In the genomic region with DNA sequence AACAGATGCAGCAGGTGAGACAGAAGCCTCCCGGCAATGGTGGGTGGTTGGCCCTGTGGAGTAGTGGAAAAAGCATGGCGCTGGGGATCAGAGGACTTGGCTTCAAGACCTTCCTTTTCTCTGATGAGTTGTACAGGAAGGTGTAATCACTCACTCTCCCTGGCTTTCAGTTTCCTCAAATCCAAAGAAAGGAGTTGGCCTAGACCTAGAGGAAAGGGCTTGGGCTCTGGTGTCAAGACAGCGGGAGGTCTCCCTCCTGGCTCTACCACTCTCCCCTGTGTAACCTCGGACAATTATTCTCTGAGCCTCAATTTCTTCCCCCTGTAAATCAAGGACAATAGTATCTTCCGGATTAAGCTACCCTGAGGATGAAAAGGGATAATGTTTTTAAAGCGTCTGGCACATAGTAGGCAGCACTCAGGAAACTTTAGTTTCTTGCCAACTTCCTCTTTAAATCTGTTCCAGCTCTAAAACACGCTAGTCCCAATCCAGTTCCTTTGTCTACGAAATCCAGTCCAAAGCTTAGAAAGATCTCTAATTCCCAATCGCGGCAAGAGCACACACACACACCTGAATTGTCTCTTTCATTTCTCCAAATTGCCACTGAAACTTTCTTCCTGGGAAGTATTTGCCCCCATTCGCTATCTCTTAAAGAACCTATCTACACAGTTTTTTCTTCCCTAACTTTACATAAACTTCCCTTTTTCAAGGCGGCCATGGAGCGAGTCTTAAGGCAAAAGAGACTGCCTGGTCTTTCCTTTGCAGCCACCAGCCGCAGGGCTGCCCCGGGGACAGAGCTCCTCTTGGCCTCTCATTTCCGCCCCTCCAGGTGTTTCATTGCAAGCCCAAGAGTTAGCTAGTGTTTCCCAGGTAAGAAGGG, we compare ENCODE assay signal across 1 cellular context.
TF ChIP-seq lines count a peak whose summit lies in the region.

No MANE protein-coding gene starts in this region.

TF ChIP-seq in GM23338, 12 proteins besides CTCF, POLR2A, EP300 and RAD21 (continued from another document):
- TF ChIP-seq, protein P1, sequence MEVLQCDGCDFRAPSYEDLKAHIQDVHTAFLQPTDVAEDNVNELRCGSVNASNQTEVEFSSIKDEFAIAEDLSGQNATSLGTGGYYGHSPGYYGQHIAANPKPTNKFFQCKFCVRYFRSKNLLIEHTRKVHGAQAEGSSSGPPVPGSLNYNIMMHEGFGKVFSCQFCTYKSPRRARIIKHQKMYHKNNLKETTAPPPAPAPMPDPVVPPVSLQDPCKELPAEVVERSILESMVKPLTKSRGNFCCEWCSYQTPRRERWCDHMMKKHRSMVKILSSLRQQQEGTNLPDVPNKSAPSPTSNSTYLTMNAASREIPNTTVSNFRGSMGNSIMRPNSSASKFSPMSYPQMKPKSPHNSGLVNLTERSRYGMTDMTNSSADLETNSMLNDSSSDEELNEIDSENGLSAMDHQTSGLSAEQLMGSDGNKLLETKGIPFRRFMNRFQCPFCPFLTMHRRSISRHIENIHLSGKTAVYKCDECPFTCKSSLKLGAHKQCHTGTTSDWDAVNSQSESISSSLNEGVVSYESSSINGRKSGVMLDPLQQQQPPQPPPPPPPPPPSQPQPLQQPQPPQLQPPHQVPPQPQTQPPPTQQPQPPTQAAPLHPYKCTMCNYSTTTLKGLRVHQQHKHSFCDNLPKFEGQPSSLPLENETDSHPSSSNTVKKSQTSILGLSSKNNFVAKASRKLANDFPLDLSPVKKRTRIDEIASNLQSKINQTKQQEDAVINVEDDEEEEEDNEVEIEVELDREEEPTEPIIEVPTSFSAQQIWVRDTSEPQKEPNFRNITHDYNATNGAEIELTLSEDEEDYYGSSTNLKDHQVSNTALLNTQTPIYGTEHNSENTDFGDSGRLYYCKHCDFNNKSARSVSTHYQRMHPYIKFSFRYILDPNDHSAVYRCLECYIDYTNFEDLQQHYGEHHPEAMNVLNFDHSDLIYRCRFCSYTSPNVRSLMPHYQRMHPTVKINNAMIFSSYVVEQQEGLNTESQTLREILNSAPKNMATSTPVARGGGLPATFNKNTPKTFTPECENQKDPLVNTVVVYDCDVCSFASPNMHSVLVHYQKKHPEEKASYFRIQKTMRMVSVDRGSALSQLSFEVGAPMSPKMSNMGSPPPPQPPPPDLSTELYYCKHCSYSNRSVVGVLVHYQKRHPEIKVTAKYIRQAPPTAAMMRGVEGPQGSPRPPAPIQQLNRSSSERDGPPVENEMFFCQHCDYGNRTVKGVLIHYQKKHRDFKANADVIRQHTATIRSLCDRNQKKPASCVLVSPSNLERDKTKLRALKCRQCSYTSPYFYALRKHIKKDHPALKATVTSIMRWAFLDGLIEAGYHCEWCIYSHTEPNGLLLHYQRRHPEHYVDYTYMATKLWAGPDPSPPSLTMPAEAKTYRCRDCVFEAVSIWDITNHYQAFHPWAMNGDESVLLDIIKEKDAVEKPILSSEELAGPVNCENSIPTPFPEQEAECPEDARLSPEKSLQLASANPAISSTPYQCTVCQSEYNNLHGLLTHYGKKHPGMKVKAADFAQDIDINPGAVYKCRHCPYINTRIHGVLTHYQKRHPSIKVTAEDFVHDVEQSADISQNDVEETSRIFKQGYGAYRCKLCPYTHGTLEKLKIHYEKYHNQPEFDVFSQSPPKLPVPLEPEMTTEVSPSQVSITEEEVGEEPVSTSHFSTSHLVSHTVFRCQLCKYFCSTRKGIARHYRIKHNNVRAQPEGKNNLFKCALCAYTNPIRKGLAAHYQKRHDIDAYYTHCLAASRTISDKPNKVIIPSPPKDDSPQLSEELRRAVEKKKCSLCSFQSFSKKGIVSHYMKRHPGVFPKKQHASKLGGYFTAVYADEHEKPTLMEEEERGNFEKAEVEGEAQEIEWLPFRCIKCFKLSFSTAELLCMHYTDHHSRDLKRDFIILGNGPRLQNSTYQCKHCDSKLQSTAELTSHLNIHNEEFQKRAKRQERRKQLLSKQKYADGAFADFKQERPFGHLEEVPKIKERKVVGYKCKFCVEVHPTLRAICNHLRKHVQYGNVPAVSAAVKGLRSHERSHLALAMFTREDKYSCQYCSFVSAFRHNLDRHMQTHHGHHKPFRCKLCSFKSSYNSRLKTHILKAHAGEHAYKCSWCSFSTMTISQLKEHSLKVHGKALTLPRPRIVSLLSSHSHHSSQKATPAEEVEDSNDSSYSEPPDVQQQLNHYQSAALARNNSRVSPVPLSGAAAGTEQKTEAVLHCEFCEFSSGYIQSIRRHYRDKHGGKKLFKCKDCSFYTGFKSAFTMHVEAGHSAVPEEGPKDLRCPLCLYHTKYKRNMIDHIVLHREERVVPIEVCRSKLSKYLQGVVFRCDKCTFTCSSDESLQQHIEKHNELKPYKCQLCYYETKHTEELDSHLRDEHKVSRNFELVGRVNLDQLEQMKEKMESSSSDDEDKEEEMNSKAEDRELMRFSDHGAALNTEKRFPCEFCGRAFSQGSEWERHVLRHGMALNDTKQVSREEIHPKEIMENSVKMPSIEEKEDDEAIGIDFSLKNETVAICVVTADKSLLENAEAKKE (CRISPR knock-in tag; IDR thresholded peaks at IDR 0.05): no peak
- TF ChIP-seq JUNB (IDR thresholded peaks at IDR 0.05; ENCODE audit: unreplicated experiment) (no peak), STAT1 (IDR thresholded peaks at IDR 0.05; ENCODE audit: unreplicated experiment) (no peak), EZH2 (IDR thresholded peaks at IDR 0.05; ENCODE audit: low read depth, unreplicated experiment) (no peak)
